17 cellular contexts compared by ENCODE assay signal in genomic region chr4:176044589-176044951, GRCh38. TPM values are rescaled to one million over a fixed set of nuclear protein-coding genes. Genes with fewer than 3 reads are reported as not detected.
DNase-seq lines count a peak whose midpoint lies in the region; ATAC-seq, FAIRE-seq and TF ChIP-seq lines count a peak whose summit lies in the region.
"Had no signal": no experiment of that assay in that cellular context is flagged by ENCODE, and none has a peak within 500 bp of the region (broad histone marks: within the 10 kb centered on the region; RNA-seq: fewer than 3 reads in every experiment).

No MANE protein-coding gene starts in this region.

- no peak for TF ChIP-seq CTCF in suprapubic skin (IDR thresholded peaks at IDR 0.05)

- intact Hi-C loops in left cardiac atrium (cut with DNase I) (no loop called here), left ventricle myocardium superior (cut with micrococcal nuclease) (no loop called here), aorta (cut with DNase I) (no loop called here)

- TF ChIP-seq POLR2A in suprapubic skin (IDR thresholded peaks at IDR 0.05): no peak

- H3K4me1 ChIP-seq in aorta (ENCODE audit: control insufficient read depth in 1 of 2, insufficient read depth in 2 of 2, low read length in 2 of 2) (no peaks in the 10 kb centered on the region), suprapubic skin (no peaks in the 10 kb centered on the region)

- H3K27me3 ChIP-seq in aorta (ENCODE audit: control insufficient read depth in 1 of 2, insufficient read depth in 2 of 2, low read length in 1 of 2) (no peaks in the 10 kb centered on the region), suprapubic skin (no peaks in the 10 kb centered on the region)

- TF ChIP-seq EP300 in suprapubic skin (IDR thresholded peaks at IDR 0.05): no peak

- H3K27ac ChIP-seq in aorta (ENCODE audit: low read depth in 1 of 2, low read length in 2 of 2) (no peak overlapping the region), suprapubic skin (no peak overlapping the region)

- DNase-seq in left cardiac atrium (peak; percentile 30), left ventricle myocardium superior (no peak), cerebellum (ENCODE audit: low spot score) (peak; percentile 22), midbrain (lab: John Stamatoyannopoulos, UW) (peak; percentile 71), aorta (peak; percentile 45 to 70), HTR-8/SVneo (ENCODE audit: insufficient read length, low spot score) (no peak), suprapubic skin (ENCODE audit: low spot score in 2 of 2) (no peak)
- DNase-seq: effector memory CD8-positive, alpha-beta T cell; HFFc6; immature natural killer cell; KBM-7; NCI-H1105; NK-92 treated with Interleukin-12 subunit alpha and Interleukin-12 subunit beta, amount 100 ng/mL, for 24 hours; SHP77; small intestine had no signal

- no peak for FAIRE-seq in HTR-8/SVneo (lab: Jason Lieb, UNC)
- FAIRE-seq: frontal cortex, small intestine had no signal

- no peaks in the 10 kb centered on the region for H3K9me3 ChIP-seq in aorta (ENCODE audit: control insufficient read depth, low read length)
- no peaks in the 10 kb centered on the region for H3K9me3 ChIP-seq in suprapubic skin

- ATAC-seq in left cardiac atrium: peak; percentile 79
- ATAC-seq in left ventricle myocardium superior: no peak
- ATAC-seq in aorta (ENCODE audit: low FRiP score): peak; percentile 30
- no peak for ATAC-seq in GM21381 (IDR thresholded peaks at IDR 0.05; ENCODE audit: unreplicated experiment)
- ATAC-seq: effector memory CD8-positive, alpha-beta T cell had no signal

- 4% methylated on average over 4 of the region's 4 CpGs for WGBS in aorta, 2 donors
- WGBS in suprapubic skin: 42% methylated on average over 4 of the region's 4 CpGs

- H3K36me3 ChIP-seq in aorta (ENCODE audit: control insufficient read depth in 1 of 2, insufficient read depth in 2 of 2, low read length in 1 of 2) (no peaks in the 10 kb centered on the region), suprapubic skin (no peaks in the 10 kb centered on the region)

- H3K4me3 ChIP-seq in aorta (ENCODE audit: low read length in 2 of 2): no peak overlapping the region
- no peak overlapping the region for H3K4me3 ChIP-seq in suprapubic skin

RNA-seq across cellular contexts. Expression of gene WDR17, which starts 21.1 kb away (rescaled TPM):
- total RNA-seq in left cardiac atrium: 1 to 10 TPM in 1 of 2 donors, under 1 TPM in 1; 0.60 to 1.4 TPM
- total RNA-seq in left ventricle myocardium superior: 0.25 TPM
- 60.2 TPM for total RNA-seq in cerebellum
- total RNA-seq in aorta: 1 to 10 TPM; 3.0 to 3.3 TPM
- polyA plus RNA-seq in aorta: 1 to 10 TPM in 1 of 2 donors, under 1 TPM in 1; 0.38 to 2.7 TPM
- under 1 TPM; 0.19 to 0.72 (median 0.53) TPM for total RNA-seq in suprapubic skin
- total RNA-seq: HFFc6 had no signal
- polyA plus RNA-seq: immature natural killer cell had no signal

Comparison
In these comparisons a context has a peak if more than half of its experiments do, and no peak if none do; other contexts are left out.
1. ATAC-seq: peak in left cardiac atrium (2 of 2) and aorta (single experiment); none in left ventricle myocardium superior (single experiment) and GM21381 (single experiment).
2. DNase-seq: peak in left cardiac atrium (single experiment), cerebellum (single experiment), midbrain (single experiment) and aorta (2 of 2); none in left ventricle myocardium superior (single experiment), HTR-8/SVneo (single experiment) and suprapubic skin (0 of 2).
3. RNA of gene WDR17, which starts 21.1 kb away (total RNA-seq): 60.2 TPM in cerebellum (single experiment); 3.0 to 3.3 TPM in aorta, 0.60 to 1.4 TPM in left cardiac atrium, 0.19 to 0.72 TPM in suprapubic skin and 0.25 TPM in left ventricle myocardium superior (single experiment); every median in the first group is over 10 times any median in the second.